In the genomic region with DNA sequence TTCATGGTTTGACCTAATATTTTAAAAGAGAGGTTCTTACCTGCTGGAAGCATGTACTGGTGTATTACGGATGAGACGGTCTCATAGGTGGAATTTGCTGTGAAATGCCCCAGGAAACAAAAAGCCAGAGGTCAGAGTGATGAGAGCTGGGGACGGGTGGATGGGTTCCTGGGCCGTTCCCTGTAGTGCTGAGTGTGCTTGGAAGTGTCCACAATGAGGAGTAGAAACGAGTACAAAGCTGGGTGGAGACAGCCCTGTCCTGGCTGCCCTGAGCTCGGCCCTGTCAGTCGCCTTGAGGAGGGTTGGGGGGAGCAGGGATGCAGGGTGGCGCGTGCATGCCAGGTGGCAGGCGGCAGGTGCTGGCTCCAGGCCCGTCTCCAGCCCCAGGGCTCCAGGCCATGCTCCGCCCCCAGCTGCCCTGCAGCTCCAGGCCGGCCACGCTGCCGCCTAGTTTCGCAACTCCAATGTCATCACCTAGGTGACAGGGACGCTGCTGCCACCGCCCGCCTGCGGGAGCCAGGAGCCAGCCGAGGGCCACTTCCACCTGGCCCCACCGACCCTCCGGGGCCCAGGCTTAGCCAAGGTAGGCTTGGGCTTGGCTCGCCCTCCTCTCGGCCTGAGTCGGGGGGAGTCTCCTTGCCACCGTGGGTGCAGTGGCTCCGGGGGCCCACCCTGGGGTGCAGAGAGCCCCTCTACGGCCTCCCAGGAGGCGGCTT, we compare ENCODE assay signal across 9 cellular contexts. TPM values are rescaled to one million over a fixed set of nuclear protein-coding genes. Genes with fewer than 3 reads are reported as not detected.
DNase-seq lines count a peak whose midpoint lies in the region; ATAC-seq and TF ChIP-seq lines count a peak whose summit lies in the region.
"Had no signal": no experiment of that assay in that cellular context is flagged by ENCODE, and none has a peak within 500 bp of the region (broad histone marks: within the 10 kb centered on the region; RNA-seq: fewer than 3 reads in every experiment).

No MANE protein-coding gene starts in this region.

- no peak overlapping the region for H3K27ac ChIP-seq in CD4-positive, alpha-beta memory T cell (ENCODE audit: low read depth, low read length)

- TF ChIP-seq CTCF in mucosa of descending colon (IDR thresholded peaks at IDR 0.05) = no peak

- CTCF ChIA-PET in activated CD8-positive, alpha-beta memory T cell treated with anti-CD3 and anti-CD28 coated beads, Interleukin-2, amount 10 ng/mL, durations not matched to agents 7 days and 5 days (lab: Charles Lee) = no interaction called here
- CTCF ChIA-PET in CD4-positive, alpha-beta memory T cell (lab: Charles Lee; ENCODE audit: partially characterized antibody) = no interaction called here

- H3K27ac Mint-ChIP-seq in activated CD8-positive, alpha-beta memory T cell treated with anti-CD3 and anti-CD28 coated beads, Interleukin-2, amount 10 ng/mL, durations not matched to agents 7 days and 5 days = no peak overlapping the region
- H3K27ac Mint-ChIP-seq in CD4-positive, alpha-beta memory T cell = no peak overlapping the region
- H3K27ac Mint-ChIP-seq: T-helper 1 cell treated with Interleukin-12 subunit alpha and Interleukin-12 subunit beta and Interleukin-4 antibody, amounts not matched to agents 30 μg/mL and 1 μg/mL, for 36 hours had no signal

- no peak overlapping the region for H3K4me3 ChIP-seq in mucosa of descending colon
- no peak overlapping the region for H3K4me3 ChIP-seq in CD4-positive, alpha-beta memory T cell (ENCODE audit: low read length in 2 of 2)

- ATAC-seq in mucosa of descending colon (peak; percentile 91), GM18868 (IDR thresholded peaks at IDR 0.05; ENCODE audit: unreplicated experiment) (no peak)
- no peak for ATAC-seq in activated CD8-positive, alpha-beta memory T cell treated with anti-CD3 and anti-CD28 coated beads, Interleukin-2, amount 10 ng/mL, durations not matched to agents 7 days and 5 days

- no peaks in the 10 kb centered on the region for H3K27me3 ChIP-seq in CD4-positive, alpha-beta memory T cell (ENCODE audit: insufficient read depth, low read length)

- H3K36me3 Mint-ChIP-seq in activated CD8-positive, alpha-beta memory T cell treated with anti-CD3 and anti-CD28 coated beads, Interleukin-2, amount 10 ng/mL, durations not matched to agents 7 days and 5 days = no peaks in the 10 kb centered on the region
- H3K36me3 Mint-ChIP-seq in CD4-positive, alpha-beta memory T cell = no peaks in the 10 kb centered on the region

- H3K4me1 ChIP-seq in mucosa of descending colon (ENCODE audit: low read depth) = peaks cover 11% of the 10 kb centered on the region
- no peaks in the 10 kb centered on the region for H3K4me1 ChIP-seq in CD4-positive, alpha-beta memory T cell (ENCODE audit: insufficient read depth, low read length)

- H3K4me1 Mint-ChIP-seq in activated CD8-positive, alpha-beta memory T cell treated with anti-CD3 and anti-CD28 coated beads, Interleukin-2, amount 10 ng/mL, durations not matched to agents 7 days and 5 days = peaks cover 5% of the 10 kb centered on the region
- peaks cover 3 to 8% (median 5%) of the 10 kb centered on the region in 4 donors for H3K4me1 Mint-ChIP-seq in CD4-positive, alpha-beta memory T cell

- H3K36me3 ChIP-seq in mucosa of descending colon (ENCODE audit: low read depth) = no peaks in the 10 kb centered on the region
- no peaks in the 10 kb centered on the region for H3K36me3 ChIP-seq in CD4-positive, alpha-beta memory T cell (ENCODE audit: insufficient read depth, low read length)

- no peaks in the 10 kb centered on the region for H3K9me3 ChIP-seq in mucosa of descending colon
- no peaks in the 10 kb centered on the region for H3K9me3 ChIP-seq in CD4-positive, alpha-beta memory T cell (ENCODE audit: control insufficient read depth in 1 of 2, low read length in 2 of 2)

- POLR2A ChIA-PET in CD4-positive, alpha-beta memory T cell (lab: Charles Lee; ENCODE audit: partially characterized antibody) = no interaction called here

- H3K9me3 Mint-ChIP-seq in activated CD8-positive, alpha-beta memory T cell treated with anti-CD3 and anti-CD28 coated beads, Interleukin-2, amount 10 ng/mL, durations not matched to agents 7 days and 5 days (ENCODE audit: low read depth) = no peaks in the 10 kb centered on the region
- H3K9me3 Mint-ChIP-seq in CD4-positive, alpha-beta memory T cell = peaks cover 0 to 3% (median 0%) of the 10 kb centered on the region in 8 donors
- H3K9me3 Mint-ChIP-seq: T-helper 1 cell treated with Interleukin-12 subunit alpha and Interleukin-12 subunit beta and Interleukin-4 antibody, amounts not matched to agents 30 μg/mL and 1 μg/mL, for 36 hours had no signal

- peak; percentile 100 for DNase-seq in COLO668 (lab: John Stamatoyannopoulos, UW; ENCODE audit: unreplicated experiment)
- DNase-seq in NCI-H1417 treated with DMSO at 0.1 percent for 48 hours (lab: John Stamatoyannopoulos, UW) = peak; percentile 73
- peak; percentile 64 to 81 for DNase-seq in T47D (ENCODE audit: low read depth in 1 of 2, low spot score in 1 of 2)
- DNase-seq in mucosa of descending colon = peak; percentile 90 to 92 (median 91)
- no peak for DNase-seq in activated CD8-positive, alpha-beta memory T cell treated with anti-CD3 and anti-CD28 coated beads, Interleukin-2, amount 10 ng/mL, durations not matched to agents 7 days and 5 days
- no peak for DNase-seq in NCI-H446 treated with DMSO at 0.1 percent for 48 hours (lab: John Stamatoyannopoulos, UW)
- no peak for DNase-seq in CD4-positive, alpha-beta memory T cell

- peaks cover 7% of the 10 kb centered on the region for H3K27me3 Mint-ChIP-seq in activated CD8-positive, alpha-beta memory T cell treated with anti-CD3 and anti-CD28 coated beads, Interleukin-2, amount 10 ng/mL, durations not matched to agents 7 days and 5 days
- peaks cover 5 to 9% of the 10 kb centered on the region in 2 donors for H3K27me3 Mint-ChIP-seq in CD4-positive, alpha-beta memory T cell

- in situ Hi-C loops in T47D (cut with HindIII; ENCODE audit: low pct_unique_long_range_greater_than_20kb, low sequenced_read_pairs) = no loop called here

- intact Hi-C loops in mucosa of descending colon (cut with DNase I, micrococcal nuclease) = no loop called here
- intact Hi-C loops in CD4-positive, alpha-beta memory T cell (cut with micrococcal nuclease) = no loop called here

- H3K4me3 Mint-ChIP-seq in activated CD8-positive, alpha-beta memory T cell treated with anti-CD3 and anti-CD28 coated beads, Interleukin-2, amount 10 ng/mL, durations not matched to agents 7 days and 5 days = no peak overlapping the region
- H3K4me3 Mint-ChIP-seq in CD4-positive, alpha-beta memory T cell = no peak overlapping the region
- H3K4me3 Mint-ChIP-seq: T-helper 1 cell treated with Interleukin-12 subunit alpha and Interleukin-12 subunit beta and Interleukin-4 antibody, amounts not matched to agents 30 μg/mL and 1 μg/mL, for 36 hours had no signal

RNA-seq across cellular contexts. Expression of a gene that starts 16.4 kb away (rescaled TPM):
- total RNA-seq in mucosa of descending colon = under 1 TPM; 0.12 to 0.63 (median 0.51) TPM
- total RNA-seq in activated CD8-positive, alpha-beta memory T cell treated with anti-CD3 and anti-CD28 coated beads, Interleukin-2, amount 10 ng/mL, durations not matched to agents 7 days and 5 days = 10 to 100 TPM in 1 of 2 experiments, 1 to 10 TPM in 1; 2.1 to 15.2 TPM
- total RNA-seq in CD4-positive, alpha-beta memory T cell = under 1 TPM in 1 of 2 experiments, not detected in 1; 0.17 TPM
- under 1 TPM in 1 of 2 donors, not detected in 1; 0.15 TPM for polyA plus RNA-seq in CD4-positive, alpha-beta memory T cell

RNA-seq across cellular contexts. Expression of a gene that starts 18.8 kb away (rescaled TPM):
- 10 to 100 TPM; 19.2 to 26.3 (median 21.0) TPM for total RNA-seq in mucosa of descending colon
- 10 to 100 TPM; 38.1 to 43.8 TPM for total RNA-seq in activated CD8-positive, alpha-beta memory T cell treated with anti-CD3 and anti-CD28 coated beads, Interleukin-2, amount 10 ng/mL, durations not matched to agents 7 days and 5 days
- 10 to 100 TPM; 39.0 to 40.7 TPM for total RNA-seq in CD4-positive, alpha-beta memory T cell
- polyA plus RNA-seq in CD4-positive, alpha-beta memory T cell = 10 to 100 TPM; 24.4 to 30.1 TPM

RNA-seq across cellular contexts. Expression of a gene that starts 43.9 kb away (rescaled TPM):
- total RNA-seq in mucosa of descending colon = 10 to 100 TPM; 70.4 to 96.0 (median 76.1) TPM
- 10 to 100 TPM in 1 of 2 experiments, 1 to 10 TPM in 1; 8.6 to 13.2 TPM for total RNA-seq in activated CD8-positive, alpha-beta memory T cell treated with anti-CD3 and anti-CD28 coated beads, Interleukin-2, amount 10 ng/mL, durations not matched to agents 7 days and 5 days
- total RNA-seq in CD4-positive, alpha-beta memory T cell = 10 to 100 TPM; 57.9 to 59.5 TPM
- 10 to 100 TPM; 41.4 to 46.4 TPM for polyA plus RNA-seq in CD4-positive, alpha-beta memory T cell

RNA-seq across cellular contexts. Expression of a gene that starts 57.4 kb away (rescaled TPM):
- total RNA-seq in mucosa of descending colon = 10 to 100 TPM in 1 of 3 donors, 1 to 10 TPM in 2; 6.2 to 12.2 (median 8.5) TPM
- 10 to 100 TPM in 1 of 2 experiments, 1 to 10 TPM in 1; 2.1 to 11.2 TPM for total RNA-seq in activated CD8-positive, alpha-beta memory T cell treated with anti-CD3 and anti-CD28 coated beads, Interleukin-2, amount 10 ng/mL, durations not matched to agents 7 days and 5 days
- total RNA-seq in CD4-positive, alpha-beta memory T cell = 100 to 1,000 TPM; 167 to 168 TPM
- polyA plus RNA-seq in CD4-positive, alpha-beta memory T cell = 1 to 10 TPM; 2.4 to 7.1 TPM

Comparison
In these comparisons a context has a peak if more than half of its experiments do, and no peak if none do; other contexts are left out.
1. DNase-seq: peak in COLO668 (single experiment), NCI-H1417 treated with DMSO at 0.1 percent for 48 hours (single experiment), T47D (2 of 2) and mucosa of descending colon (3 of 3); none in activated CD8-positive, alpha-beta memory T cell treated with anti-CD3 and anti-CD28 coated beads, Interleukin-2, amount 10 ng/mL, durations not matched to agents 7 days and 5 days (single experiment), NCI-H446 treated with DMSO at 0.1 percent for 48 hours (single experiment) and CD4-positive, alpha-beta memory T cell (0 of 5).
2. RNA of a gene that starts 43.9 kb away (total RNA-seq): 70.4 to 96.0 TPM in mucosa of descending colon and 57.9 to 59.5 TPM in CD4-positive, alpha-beta memory T cell; 8.6 to 13.2 TPM in activated CD8-positive, alpha-beta memory T cell treated with anti-CD3 and anti-CD28 coated beads, Interleukin-2, amount 10 ng/mL, durations not matched to agents 7 days and 5 days; every median in the first group is over 4 times any median in the second.